ENCODE assay signal across 8 cellular contexts in the genomic region with DNA sequence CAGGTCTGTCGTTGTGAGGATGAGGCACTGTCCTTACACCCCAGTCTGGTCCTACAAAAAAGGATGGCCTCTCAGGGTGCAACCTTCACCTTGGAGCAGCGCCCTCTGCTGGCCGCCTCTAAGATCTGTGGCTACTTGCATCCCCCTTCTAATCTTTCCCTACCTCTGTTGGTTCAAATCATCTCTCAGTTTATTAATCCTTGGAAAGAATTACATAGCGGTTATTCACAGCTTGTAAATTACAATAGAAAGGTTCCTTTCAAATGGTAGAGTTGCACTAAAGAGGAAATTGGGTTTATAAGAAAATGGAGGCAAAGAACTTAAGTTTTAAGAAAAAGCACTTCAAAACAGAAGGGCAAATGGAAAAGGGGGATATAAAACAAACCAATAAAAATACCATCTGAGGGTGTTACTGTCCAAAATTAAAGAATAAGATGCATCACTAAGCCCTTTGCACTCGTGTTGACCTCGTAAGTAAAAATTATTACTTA.
DNase-seq lines count a peak whose midpoint lies in the region; ATAC-seq and TF ChIP-seq lines count a peak whose summit lies in the region.
"Not testable (repeated sequence)": the region's sequence is repeated elsewhere in the genome, so short reads cannot be mapped to it uniquely, and the experiment has no call there.

No MANE protein-coding gene starts in this region.

- H3K9me3 ChIP-seq in AG04450 (ENCODE audit: control insufficient read depth, insufficient read depth, low read length); MG63; body of pancreas: not testable (repeated sequence)

- H3K36me3 ChIP-seq in MG63; body of pancreas (replicated peaks in 1 of 2; ENCODE audit: insufficient read depth in 1 of 2, low read depth in 2 of 2): not testable (repeated sequence)

- not testable (repeated sequence) for H3K27me3 ChIP-seq in AG04450 (ENCODE audit: control insufficient read depth, insufficient read depth, low read length); MG63; body of pancreas

- H3K27ac Mint-ChIP-seq in naive thymus-derived CD8-positive, alpha-beta T cell, result not testable (repeated sequence)

- DNase-seq in AG04450 (ENCODE audit: low read depth, low spot score) (peak; percentile 16), GM19238 (ENCODE audit: insufficient read length, low spot score) (peak; percentile 26), MG63 (peak; percentile 58), body of pancreas (peak; percentile 68 to 78 (median 72)), Right ventricle myocardium inferior (ENCODE audit: missing footprints) (peak; percentile 90)
- DNase-seq in activated CD4-positive, alpha-beta T cell treated with anti-CD3 and anti-CD28 coated beads, Interleukin-2, amount 50 U/mL, for 1 hour, result peak; percentile 83
- peak; percentile 51 to 83 (median 67) for DNase-seq in naive thymus-derived CD8-positive, alpha-beta T cell
- peak; percentile 78 to 79 for DNase-seq in stimulated activated CD4-positive, alpha-beta T cell treated with anti-CD3 and anti-CD28 coated beads, Interleukin-4, amount 100 ng/mL, for 48 hours (ENCODE audit: low read depth in 2 of 2)

- ATAC-seq in body of pancreas, result peak; percentile 68
- peak; percentile 80 for ATAC-seq in Right ventricle myocardium inferior
- ATAC-seq in naive thymus-derived CD8-positive, alpha-beta T cell, result peak; percentile 86 to 93

- H3K9me3 Mint-ChIP-seq in naive thymus-derived CD8-positive, alpha-beta T cell, result not testable (repeated sequence)

- not testable (repeated sequence) for H3K4me1 ChIP-seq in body of pancreas

- TF ChIP-seq CTCF in AG04450 (IDR thresholded peaks at IDR 0.05; ENCODE audit: low read depth, low read length) (peak; percentile 64), body of pancreas (IDR thresholded peaks at IDR 0.05) (peak; percentile 47 to 75 (median 67))

- TF ChIP-seq POLR2A in body of pancreas (IDR thresholded peaks at IDR 0.05), result not testable (repeated sequence)

- not testable (repeated sequence) for H3K27me3 Mint-ChIP-seq in naive thymus-derived CD8-positive, alpha-beta T cell

- 8% methylated on average over 5 to 6 of the region's 6 CpGs for WGBS in body of pancreas, 2 donors

- H3K4me3 Mint-ChIP-seq in naive thymus-derived CD8-positive, alpha-beta T cell, result not testable (repeated sequence)

- H3K4me1 Mint-ChIP-seq in naive thymus-derived CD8-positive, alpha-beta T cell, result not testable (repeated sequence)

- intact Hi-C loops in body of pancreas (cut with DNase I); Right ventricle myocardium inferior (cut with DNase I): not testable (repeated sequence)

- H3K27ac ChIP-seq in AG04450 (ENCODE audit: low read depth, low read length); body of pancreas: not testable (repeated sequence)

- H3K36me3 Mint-ChIP-seq in naive thymus-derived CD8-positive, alpha-beta T cell, result peaks cover 0 to 17% (median 2%) of the 10 kb centered on the region in 3 donors

- CTCF ChIA-PET in AG04450 (lab: Charles Lee), result not testable (repeated sequence)

- POLR2A ChIA-PET in AG04450 (lab: Yijun Ruan, JAX); naive thymus-derived CD8-positive, alpha-beta T cell (lab: Charles Lee): not testable (repeated sequence)

- H3K4me3 ChIP-seq in AG04450 (ENCODE audit: low read depth, low read length); MG63; body of pancreas: not testable (repeated sequence)

Comparison
In these comparisons a context has a peak if more than half of its experiments do, and no peak if none do; other contexts are left out.
1. DNase-seq: peak in every context shown above with its lines; median percentile 90 in Right ventricle myocardium inferior; 83 in activated CD4-positive, alpha-beta T cell treated with anti-CD3 and anti-CD28 coated beads, Interleukin-2, amount 50 U/mL, for 1 hour; 78 in stimulated activated CD4-positive, alpha-beta T cell treated with anti-CD3 and anti-CD28 coated beads, Interleukin-4, amount 100 ng/mL, for 48 hours; 72 in body of pancreas; 67 in naive thymus-derived CD8-positive, alpha-beta T cell; 58 in MG63; 26 in GM19238; 16 in AG04450.